In the genomic region with DNA sequence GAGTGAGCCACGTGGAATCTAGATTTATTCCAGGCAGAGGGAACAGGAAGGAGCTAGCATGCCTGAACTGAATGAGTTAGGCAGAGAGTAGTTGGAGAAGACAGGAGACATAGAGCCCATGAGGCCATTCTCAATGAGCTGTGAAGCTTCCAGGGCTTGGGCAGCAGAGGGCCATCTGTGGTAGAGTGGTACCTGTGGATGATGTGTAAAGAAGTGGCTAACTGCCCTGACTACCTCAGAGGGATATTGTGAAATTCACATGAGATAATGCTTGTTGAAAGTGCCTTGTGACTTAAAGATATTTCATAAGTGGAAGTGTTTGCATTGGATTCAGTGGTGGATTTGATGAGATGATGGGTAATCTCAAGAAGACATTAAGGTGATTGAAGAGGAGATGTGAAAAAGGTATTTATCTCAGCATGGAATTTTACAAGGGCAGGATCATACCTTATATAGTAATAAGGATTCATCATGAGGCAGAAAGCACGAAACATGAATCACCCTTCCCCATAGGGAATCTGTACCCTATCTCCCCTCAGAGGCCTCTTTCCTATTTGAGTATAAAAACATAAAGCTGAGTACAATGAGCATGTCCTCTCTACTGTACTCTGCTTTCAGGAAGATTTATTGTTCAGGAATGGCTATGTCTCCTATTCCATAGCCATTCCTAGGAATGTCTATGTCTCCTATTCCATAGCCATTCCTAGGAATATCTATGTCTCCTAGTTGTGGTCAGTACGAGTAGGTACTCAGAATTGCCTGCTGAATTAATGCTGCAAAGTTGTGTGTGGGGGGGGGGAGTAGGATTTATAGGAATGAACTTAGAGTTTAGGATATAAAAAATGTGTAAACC, we compare ENCODE assay signal across 1 cellular context.
TF ChIP-seq lines count a peak whose summit lies in the region.

No MANE protein-coding gene starts in this region.

TF ChIP-seq in neural cell, 6 proteins besides CTCF, POLR2A, EP300 and RAD21 (continued from another document):
- TF ChIP-seq, protein P1, sequence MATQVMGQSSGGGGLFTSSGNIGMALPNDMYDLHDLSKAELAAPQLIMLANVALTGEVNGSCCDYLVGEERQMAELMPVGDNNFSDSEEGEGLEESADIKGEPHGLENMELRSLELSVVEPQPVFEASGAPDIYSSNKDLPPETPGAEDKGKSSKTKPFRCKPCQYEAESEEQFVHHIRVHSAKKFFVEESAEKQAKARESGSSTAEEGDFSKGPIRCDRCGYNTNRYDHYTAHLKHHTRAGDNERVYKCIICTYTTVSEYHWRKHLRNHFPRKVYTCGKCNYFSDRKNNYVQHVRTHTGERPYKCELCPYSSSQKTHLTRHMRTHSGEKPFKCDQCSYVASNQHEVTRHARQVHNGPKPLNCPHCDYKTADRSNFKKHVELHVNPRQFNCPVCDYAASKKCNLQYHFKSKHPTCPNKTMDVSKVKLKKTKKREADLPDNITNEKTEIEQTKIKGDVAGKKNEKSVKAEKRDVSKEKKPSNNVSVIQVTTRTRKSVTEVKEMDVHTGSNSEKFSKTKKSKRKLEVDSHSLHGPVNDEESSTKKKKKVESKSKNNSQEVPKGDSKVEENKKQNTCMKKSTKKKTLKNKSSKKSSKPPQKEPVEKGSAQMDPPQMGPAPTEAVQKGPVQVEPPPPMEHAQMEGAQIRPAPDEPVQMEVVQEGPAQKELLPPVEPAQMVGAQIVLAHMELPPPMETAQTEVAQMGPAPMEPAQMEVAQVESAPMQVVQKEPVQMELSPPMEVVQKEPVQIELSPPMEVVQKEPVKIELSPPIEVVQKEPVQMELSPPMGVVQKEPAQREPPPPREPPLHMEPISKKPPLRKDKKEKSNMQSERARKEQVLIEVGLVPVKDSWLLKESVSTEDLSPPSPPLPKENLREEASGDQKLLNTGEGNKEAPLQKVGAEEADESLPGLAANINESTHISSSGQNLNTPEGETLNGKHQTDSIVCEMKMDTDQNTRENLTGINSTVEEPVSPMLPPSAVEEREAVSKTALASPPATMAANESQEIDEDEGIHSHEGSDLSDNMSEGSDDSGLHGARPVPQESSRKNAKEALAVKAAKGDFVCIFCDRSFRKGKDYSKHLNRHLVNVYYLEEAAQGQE (IDR thresholded peaks at IDR 0.05; ENCODE audit: borderline replicate concordance): peak; percentile 99
- TF ChIP-seq MXI1 (conservative IDR thresholded peaks at IDR 0.05; ENCODE audit: poor library complexity, severe bottlenecking): no peak
